ENCODE assay signal across 1 cellular context in genomic region chr3:32238027-32238815, GRCh38.
TF ChIP-seq lines count a peak whose summit lies in the region.

TSS of gene CMTM8 (plus strand) at chr3:32238680. CDS start at chr3:32238973, 293 bp downstream.

TF ChIP-seq in HepG2, 621 proteins besides CTCF, POLR2A, EP300 and RAD21 (continued from another document and continues in another):
- TF ChIP-seq, protein P1, sequence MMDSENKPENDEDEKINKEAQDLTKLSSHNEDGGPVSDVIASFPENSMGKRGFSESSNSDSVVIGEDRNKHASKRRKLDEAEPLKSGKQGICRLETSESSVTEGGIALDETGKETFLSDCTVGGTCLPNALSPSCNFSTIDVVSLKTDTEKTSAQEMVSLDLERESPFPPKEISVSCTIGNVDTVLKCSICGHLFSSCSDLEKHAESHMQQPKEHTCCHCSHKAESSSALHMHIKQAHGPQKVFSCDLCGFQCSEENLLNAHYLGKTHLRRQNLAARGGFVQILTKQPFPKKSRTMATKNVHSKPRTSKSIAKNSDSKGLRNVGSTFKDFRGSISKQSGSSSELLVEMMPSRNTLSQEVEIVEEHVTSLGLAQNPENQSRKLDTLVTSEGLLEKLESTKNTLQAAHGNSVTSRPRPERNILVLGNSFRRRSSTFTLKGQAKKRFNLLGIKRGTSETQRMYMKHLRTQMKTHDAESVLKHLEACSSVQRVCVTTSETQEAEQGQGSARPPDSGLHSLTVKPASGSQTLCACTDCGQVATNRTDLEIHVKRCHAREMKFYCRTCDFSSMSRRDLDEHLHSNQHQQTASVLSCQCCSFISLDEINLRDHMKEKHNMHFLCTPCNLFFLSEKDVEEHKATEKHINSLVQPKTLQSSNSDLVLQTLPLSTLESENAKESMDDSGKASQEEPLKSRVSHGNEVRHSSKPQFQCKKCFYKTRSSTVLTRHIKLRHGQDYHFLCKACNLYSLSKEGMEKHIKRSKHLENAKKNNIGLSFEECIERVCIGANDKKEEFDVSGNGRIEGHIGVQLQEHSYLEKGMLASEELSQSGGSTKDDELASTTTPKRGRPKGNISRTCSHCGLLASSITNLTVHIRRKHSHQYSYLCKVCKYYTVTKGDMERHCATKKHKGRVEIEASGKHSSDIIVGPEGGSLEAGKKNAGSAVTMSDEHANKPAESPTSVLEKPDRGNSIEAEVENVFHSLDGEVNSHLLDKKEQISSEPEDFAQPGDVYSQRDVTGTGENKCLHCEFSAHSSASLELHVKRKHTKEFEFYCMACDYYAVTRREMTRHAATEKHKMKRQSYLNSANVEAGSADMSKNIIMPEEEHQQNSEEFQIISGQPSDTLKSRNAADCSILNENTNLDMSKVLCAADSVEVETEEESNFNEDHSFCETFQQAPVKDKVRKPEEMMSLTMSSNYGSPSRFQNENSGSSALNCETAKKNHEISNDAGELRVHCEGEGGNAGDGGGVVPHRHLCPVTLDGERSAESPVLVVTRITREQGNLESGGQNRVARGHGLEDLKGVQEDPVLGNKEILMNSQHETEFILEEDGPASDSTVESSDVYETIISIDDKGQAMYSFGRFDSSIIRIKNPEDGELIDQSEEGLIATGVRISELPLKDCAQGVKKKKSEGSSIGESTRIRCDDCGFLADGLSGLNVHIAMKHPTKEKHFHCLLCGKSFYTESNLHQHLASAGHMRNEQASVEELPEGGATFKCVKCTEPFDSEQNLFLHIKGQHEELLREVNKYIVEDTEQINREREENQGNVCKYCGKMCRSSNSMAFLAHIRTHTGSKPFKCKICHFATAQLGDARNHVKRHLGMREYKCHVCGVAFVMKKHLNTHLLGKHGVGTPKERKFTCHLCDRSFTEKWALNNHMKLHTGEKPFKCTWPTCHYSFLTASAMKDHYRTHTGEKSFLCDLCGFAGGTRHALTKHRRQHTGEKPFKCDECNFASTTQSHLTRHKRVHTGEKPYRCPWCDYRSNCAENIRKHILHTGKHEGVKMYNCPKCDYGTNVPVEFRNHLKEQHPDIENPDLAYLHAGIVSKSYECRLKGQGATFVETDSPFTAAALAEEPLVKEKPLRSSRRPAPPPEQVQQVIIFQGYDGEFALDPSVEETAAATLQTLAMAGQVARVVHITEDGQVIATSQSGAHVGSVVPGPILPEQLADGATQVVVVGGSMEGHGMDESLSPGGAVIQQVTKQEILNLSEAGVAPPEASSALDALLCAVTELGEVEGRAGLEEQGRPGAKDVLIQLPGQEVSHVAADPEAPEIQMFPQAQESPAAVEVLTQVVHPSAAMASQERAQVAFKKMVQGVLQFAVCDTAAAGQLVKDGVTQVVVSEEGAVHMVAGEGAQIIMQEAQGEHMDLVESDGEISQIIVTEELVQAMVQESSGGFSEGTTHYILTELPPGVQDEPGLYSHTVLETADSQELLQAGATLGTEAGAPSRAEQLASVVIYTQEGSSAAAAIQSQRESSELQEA (CRISPR knock-in tag; IDR thresholded peaks at IDR 0.05; ENCODE audit: not compliant biosample characterization) = no peak
- TF ChIP-seq GPN1 (CRISPR knock-in tag; IDR thresholded peaks at IDR 0.05; ENCODE audit: borderline replicate concordance) = no peak
- TF ChIP-seq ISL2 (CRISPR knock-in tag; IDR thresholded peaks at IDR 0.05) = peak; percentile 76
- peak; percentile 28; the same call in 1 of the 2 replicates for TF ChIP-seq ZMYM2 (CRISPR knock-in tag; IDR thresholded peaks at IDR 0.05)
- TF ChIP-seq, protein P2, sequence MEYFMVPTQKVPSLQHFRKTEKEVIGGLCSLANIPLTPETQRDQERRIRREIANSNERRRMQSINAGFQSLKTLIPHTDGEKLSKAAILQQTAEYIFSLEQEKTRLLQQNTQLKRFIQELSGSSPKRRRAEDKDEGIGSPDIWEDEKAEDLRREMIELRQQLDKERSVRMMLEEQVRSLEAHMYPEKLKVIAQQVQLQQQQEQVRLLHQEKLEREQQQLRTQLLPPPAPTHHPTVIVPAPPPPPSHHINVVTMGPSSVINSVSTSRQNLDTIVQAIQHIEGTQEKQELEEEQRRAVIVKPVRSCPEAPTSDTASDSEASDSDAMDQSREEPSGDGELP (IDR thresholded peaks at IDR 0.05; ENCODE audit: borderline replicate concordance, low read depth) = 0 out of 2 replicates have a peak, but pooled peaks have one; percentile 16
- 0 out of 2 replicates have a peak, but pooled peaks have one; percentile 21 for TF ChIP-seq ZNF235 (CRISPR knock-in tag; IDR thresholded peaks at IDR 0.05; ENCODE audit: borderline replicate concordance)
- TF ChIP-seq ZNF598 (CRISPR knock-in tag; IDR thresholded peaks at IDR 0.05; ENCODE audit: borderline replicate concordance) = no peak
- no peak for TF ChIP-seq SUZ12 (IDR thresholded peaks at IDR 0.05; ENCODE audit: low read depth, low read length)
- TF ChIP-seq GATA4 (IDR thresholded peaks at IDR 0.05; ENCODE audit: borderline replicate concordance, low read depth) = no peak
- no peak for TF ChIP-seq ETV6 (CRISPR knock-in tag; conservative IDR thresholded peaks at IDR 0.05)
- TF ChIP-seq MXI1 (IDR thresholded peaks at IDR 0.05; ENCODE audit: borderline replicate concordance, low read depth, low read length) = peak; percentile 40; the same call in 1 of the 3 replicates
- no peak for TF ChIP-seq ZNF678 (CRISPR knock-in tag; IDR thresholded peaks at IDR 0.05)
- no peak for TF ChIP-seq ZNF670 (CRISPR knock-in tag; IDR thresholded peaks at IDR 0.05; ENCODE audit: borderline replicate concordance)
- no peak for TF ChIP-seq JUNB (CRISPR knock-in tag; IDR thresholded peaks at IDR 0.05; ENCODE audit: borderline replicate concordance)
- 0 out of 2 replicates have a peak, but pooled peaks have one; percentile 48 for TF ChIP-seq NAIF1 (CRISPR knock-in tag; IDR thresholded peaks at IDR 0.05; ENCODE audit: borderline replicate concordance)
- TF ChIP-seq MIXL1 (CRISPR knock-in tag; IDR thresholded peaks at IDR 0.05) = peak; percentile 79
- TF ChIP-seq CBX5 (CRISPR knock-in tag; IDR thresholded peaks at IDR 0.05; ENCODE audit: borderline replicate concordance) = 0 out of 2 replicates have a peak, but pooled peaks have one; percentile 30
- 0 out of 2 replicates have a peak, but pooled peaks have one; percentile 37 for TF ChIP-seq ZNF773 (CRISPR knock-in tag; IDR thresholded peaks at IDR 0.05; ENCODE audit: borderline replicate concordance)
- TF ChIP-seq ZBTB8A (CRISPR knock-in tag; IDR thresholded peaks at IDR 0.05; ENCODE audit: borderline replicate concordance, low read depth) = no peak
- no peak for TF ChIP-seq FLYWCH1 (CRISPR knock-in tag; IDR thresholded peaks at IDR 0.05)
- TF ChIP-seq HINFP (CRISPR knock-in tag; IDR thresholded peaks at IDR 0.05; ENCODE audit: low read depth) = peak; percentile 81; the same call in 1 of the 2 replicates
- no peak for TF ChIP-seq SRF (IDR thresholded peaks at IDR 0.05; ENCODE audit: low read depth, low read length)
- peak; percentile 90 for TF ChIP-seq TEAD3 (CRISPR knock-in tag; optimal IDR thresholded peaks at IDR 0.05; ENCODE audit: borderline replicate concordance)
- TF ChIP-seq RORA (CRISPR knock-in tag; IDR thresholded peaks at IDR 0.05) = no peak
- no peak; the same call in 1 of the 2 replicates for TF ChIP-seq TARDBP (CRISPR knock-in tag; IDR thresholded peaks at IDR 0.05)
- no peak for TF ChIP-seq SP1 (IDR thresholded peaks at IDR 0.05)
- peak; percentile 55; the same call in 1 of the 2 replicates for TF ChIP-seq SP1 (CRISPR knock-in tag; IDR thresholded peaks at IDR 0.05)
- peak; percentile 82 for TF ChIP-seq HNF4G (IDR thresholded peaks at IDR 0.05; ENCODE audit: borderline replicate concordance, low read depth, low read length)
- TF ChIP-seq HNF4G (CRISPR knock-in tag; IDR thresholded peaks at IDR 0.05; ENCODE audit: borderline replicate concordance, low read depth) = 0 out of 2 replicates have a peak, but pooled peaks have one; percentile 69
- TF ChIP-seq ZMYM4 (CRISPR knock-in tag; IDR thresholded peaks at IDR 0.05) = peak; percentile 76
- peak; percentile 73 for TF ChIP-seq HDAC1 (CRISPR knock-in tag; IDR thresholded peaks at IDR 0.05)
- TF ChIP-seq CC2D1A (CRISPR knock-in tag; IDR thresholded peaks at IDR 0.05) = no peak
- TF ChIP-seq ZNF383 (CRISPR knock-in tag; IDR thresholded peaks at IDR 0.05; ENCODE audit: borderline replicate concordance) = no peak
- TF ChIP-seq KLF16 (CRISPR knock-in tag; IDR thresholded peaks at IDR 0.05) = peak in 1 of 2 experiments; percentile 70; a peak in 2 of 4 replicates
- peak; percentile 54; the same call in 1 of the 2 replicates for TF ChIP-seq NRL (CRISPR knock-in tag; IDR thresholded peaks at IDR 0.05; ENCODE audit: borderline replicate concordance)
- TF ChIP-seq PRMT3 (CRISPR knock-in tag; IDR thresholded peaks at IDR 0.05; ENCODE audit: borderline replicate concordance, low read depth) = 0 out of 2 replicates have a peak, but pooled peaks have one; percentile 70
- no peak for TF ChIP-seq ATRX (CRISPR knock-in tag; IDR thresholded peaks at IDR 0.05; ENCODE audit: borderline replicate concordance)
- TF ChIP-seq MAX (IDR thresholded peaks at IDR 0.05) = peak; percentile 78
- TF ChIP-seq RFX1 (IDR thresholded peaks at IDR 0.05) = no peak
- TF ChIP-seq NR2C2 (CRISPR knock-in tag; IDR thresholded peaks at IDR 0.05; ENCODE audit: borderline replicate concordance) = peak; percentile 71; the same call in 1 of the 2 replicates
- 0 out of 2 replicates have a peak, but pooled peaks have one; percentile 17 for TF ChIP-seq LCORL (IDR thresholded peaks at IDR 0.05)
- peak; percentile 92 for TF ChIP-seq LCORL (CRISPR knock-in tag; IDR thresholded peaks at IDR 0.05)
- no peak for TF ChIP-seq ZNF253 (CRISPR knock-in tag; IDR thresholded peaks at IDR 0.05; ENCODE audit: borderline replicate concordance)
- TF ChIP-seq SMAD9 (CRISPR knock-in tag; IDR thresholded peaks at IDR 0.05) = no peak
- TF ChIP-seq ZNF7 (CRISPR knock-in tag; IDR thresholded peaks at IDR 0.05) = no peak
- no peak for TF ChIP-seq BCLAF1 (IDR thresholded peaks at IDR 0.05)
- TF ChIP-seq PAWR (CRISPR knock-in tag; IDR thresholded peaks at IDR 0.05; ENCODE audit: borderline replicate concordance) = no peak
- peak; percentile 91 for TF ChIP-seq HNF4A (CRISPR knock-in tag; IDR thresholded peaks at IDR 0.05)
- TF ChIP-seq ATF3 (CRISPR knock-in tag; IDR thresholded peaks at IDR 0.05) = no peak
- TF ChIP-seq RFX3 (CRISPR knock-in tag; IDR thresholded peaks at IDR 0.05) = no peak
- peak; percentile 33; the same call in 1 of the 2 replicates for TF ChIP-seq ZNF264 (CRISPR knock-in tag; IDR thresholded peaks at IDR 0.05)
- TF ChIP-seq, protein P3, sequence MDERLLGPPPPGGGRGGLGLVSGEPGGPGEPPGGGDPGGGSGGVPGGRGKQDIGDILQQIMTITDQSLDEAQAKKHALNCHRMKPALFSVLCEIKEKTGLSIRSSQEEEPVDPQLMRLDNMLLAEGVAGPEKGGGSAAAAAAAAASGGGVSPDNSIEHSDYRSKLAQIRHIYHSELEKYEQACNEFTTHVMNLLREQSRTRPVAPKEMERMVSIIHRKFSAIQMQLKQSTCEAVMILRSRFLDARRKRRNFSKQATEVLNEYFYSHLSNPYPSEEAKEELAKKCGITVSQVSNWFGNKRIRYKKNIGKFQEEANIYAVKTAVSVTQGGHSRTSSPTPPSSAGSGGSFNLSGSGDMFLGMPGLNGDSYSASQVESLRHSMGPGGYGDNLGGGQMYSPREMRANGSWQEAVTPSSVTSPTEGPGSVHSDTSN (CRISPR knock-in tag; IDR thresholded peaks at IDR 0.05) = no peak
- TF ChIP-seq ZNF138 (CRISPR knock-in tag; IDR thresholded peaks at IDR 0.05; ENCODE audit: low read depth) = no peak
- no peak for TF ChIP-seq SNAPC5 (CRISPR knock-in tag; IDR thresholded peaks at IDR 0.05; ENCODE audit: borderline replicate concordance)
- no peak for TF ChIP-seq PHB2 (IDR thresholded peaks at IDR 0.05; ENCODE audit: partially characterized antibody)
